1 cellular context compared by ENCODE assay signal in the genomic region with DNA sequence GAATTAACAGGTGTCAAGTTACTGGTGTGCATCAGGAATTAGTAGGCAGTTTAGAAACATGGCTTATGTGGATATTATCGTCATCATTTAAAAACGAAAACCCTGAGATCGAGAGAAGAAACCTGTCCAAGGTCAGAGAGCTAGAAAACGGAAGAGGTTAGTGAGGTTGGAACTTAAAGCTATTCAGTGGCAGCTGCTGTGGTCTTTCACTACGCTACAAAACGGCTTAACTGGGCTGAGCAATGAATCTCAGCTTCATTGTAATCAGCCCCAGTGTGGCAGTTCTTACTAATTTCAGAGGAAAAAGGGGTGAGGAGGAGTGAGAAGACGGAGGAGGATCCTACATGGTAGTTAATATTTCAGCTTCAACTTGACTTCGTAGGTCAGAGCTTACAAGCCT.
TF ChIP-seq lines count a peak whose summit lies in the region.

No MANE protein-coding gene starts in this region.

TF ChIP-seq in GM12878, 131 proteins besides CTCF, POLR2A, EP300 and RAD21 (continued from another document):
- TF ChIP-seq, protein P1, sequence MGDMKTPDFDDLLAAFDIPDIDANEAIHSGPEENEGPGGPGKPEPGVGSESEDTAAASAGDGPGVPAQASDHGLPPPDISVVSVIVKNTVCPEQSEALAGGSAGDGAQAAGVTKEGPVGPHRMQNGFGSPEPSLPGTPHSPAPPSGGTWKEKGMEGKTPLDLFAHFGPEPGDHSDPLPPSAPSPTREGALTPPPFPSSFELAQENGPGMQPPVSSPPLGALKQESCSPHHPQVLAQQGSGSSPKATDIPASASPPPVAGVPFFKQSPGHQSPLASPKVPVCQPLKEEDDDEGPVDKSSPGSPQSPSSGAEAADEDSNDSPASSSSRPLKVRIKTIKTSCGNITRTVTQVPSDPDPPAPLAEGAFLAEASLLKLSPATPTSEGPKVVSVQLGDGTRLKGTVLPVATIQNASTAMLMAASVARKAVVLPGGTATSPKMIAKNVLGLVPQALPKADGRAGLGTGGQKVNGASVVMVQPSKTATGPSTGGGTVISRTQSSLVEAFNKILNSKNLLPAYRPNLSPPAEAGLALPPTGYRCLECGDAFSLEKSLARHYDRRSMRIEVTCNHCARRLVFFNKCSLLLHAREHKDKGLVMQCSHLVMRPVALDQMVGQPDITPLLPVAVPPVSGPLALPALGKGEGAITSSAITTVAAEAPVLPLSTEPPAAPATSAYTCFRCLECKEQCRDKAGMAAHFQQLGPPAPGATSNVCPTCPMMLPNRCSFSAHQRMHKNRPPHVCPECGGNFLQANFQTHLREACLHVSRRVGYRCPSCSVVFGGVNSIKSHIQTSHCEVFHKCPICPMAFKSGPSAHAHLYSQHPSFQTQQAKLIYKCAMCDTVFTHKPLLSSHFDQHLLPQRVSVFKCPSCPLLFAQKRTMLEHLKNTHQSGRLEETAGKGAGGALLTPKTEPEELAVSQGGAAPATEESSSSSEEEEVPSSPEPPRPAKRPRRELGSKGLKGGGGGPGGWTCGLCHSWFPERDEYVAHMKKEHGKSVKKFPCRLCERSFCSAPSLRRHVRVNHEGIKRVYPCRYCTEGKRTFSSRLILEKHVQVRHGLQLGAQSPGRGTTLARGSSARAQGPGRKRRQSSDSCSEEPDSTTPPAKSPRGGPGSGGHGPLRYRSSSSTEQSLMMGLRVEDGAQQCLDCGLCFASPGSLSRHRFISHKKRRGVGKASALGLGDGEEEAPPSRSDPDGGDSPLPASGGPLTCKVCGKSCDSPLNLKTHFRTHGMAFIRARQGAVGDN (IDR thresholded peaks at IDR 0.05): no peak
- TF ChIP-seq MXI1 (IDR thresholded peaks at IDR 0.05; ENCODE audit: low read depth, low read length) (no peak), CREB1 (IDR thresholded peaks at IDR 0.05; ENCODE audit: low read depth) (no peak)
- TF ChIP-seq, protein P2, sequence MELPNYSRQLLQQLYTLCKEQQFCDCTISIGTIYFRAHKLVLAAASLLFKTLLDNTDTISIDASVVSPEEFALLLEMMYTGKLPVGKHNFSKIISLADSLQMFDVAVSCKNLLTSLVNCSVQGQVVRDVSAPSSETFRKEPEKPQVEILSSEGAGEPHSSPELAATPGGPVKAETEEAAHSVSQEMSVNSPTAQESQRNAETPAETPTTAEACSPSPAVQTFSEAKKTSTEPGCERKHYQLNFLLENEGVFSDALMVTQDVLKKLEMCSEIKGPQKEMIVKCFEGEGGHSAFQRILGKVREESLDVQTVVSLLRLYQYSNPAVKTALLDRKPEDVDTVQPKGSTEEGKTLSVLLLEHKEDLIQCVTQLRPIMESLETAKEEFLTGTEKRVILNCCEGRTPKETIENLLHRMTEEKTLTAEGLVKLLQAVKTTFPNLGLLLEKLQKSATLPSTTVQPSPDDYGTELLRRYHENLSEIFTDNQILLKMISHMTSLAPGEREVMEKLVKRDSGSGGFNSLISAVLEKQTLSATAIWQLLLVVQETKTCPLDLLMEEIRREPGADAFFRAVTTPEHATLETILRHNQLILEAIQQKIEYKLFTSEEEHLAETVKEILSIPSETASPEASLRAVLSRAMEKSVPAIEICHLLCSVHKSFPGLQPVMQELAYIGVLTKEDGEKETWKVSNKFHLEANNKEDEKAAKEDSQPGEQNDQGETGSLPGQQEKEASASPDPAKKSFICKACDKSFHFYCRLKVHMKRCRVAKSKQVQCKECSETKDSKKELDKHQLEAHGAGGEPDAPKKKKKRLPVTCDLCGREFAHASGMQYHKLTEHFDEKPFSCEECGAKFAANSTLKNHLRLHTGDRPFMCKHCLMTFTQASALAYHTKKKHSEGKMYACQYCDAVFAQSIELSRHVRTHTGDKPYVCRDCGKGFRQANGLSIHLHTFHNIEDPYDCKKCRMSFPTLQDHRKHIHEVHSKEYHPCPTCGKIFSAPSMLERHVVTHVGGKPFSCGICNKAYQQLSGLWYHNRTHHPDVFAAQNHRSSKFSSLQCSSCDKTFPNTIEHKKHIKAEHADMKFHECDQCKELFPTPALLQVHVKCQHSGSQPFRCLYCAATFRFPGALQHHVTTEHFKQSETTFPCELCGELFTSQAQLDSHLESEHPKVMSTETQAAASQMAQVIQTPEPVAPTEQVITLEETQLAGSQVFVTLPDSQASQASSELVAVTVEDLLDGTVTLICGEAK (IDR thresholded peaks at IDR 0.05; ENCODE audit: borderline replicate concordance): no peak
